15 cellular contexts compared by ENCODE assay signal in genomic region chr1:245645894-245646293, GRCh38.
DNase-seq lines count a peak whose midpoint lies in the region; ATAC-seq and TF ChIP-seq lines count a peak whose summit lies in the region.
"Had no signal": no experiment of that assay in that cellular context is flagged by ENCODE, and none has a peak within 500 bp of the region (broad histone marks: within the 10 kb centered on the region; RNA-seq: fewer than 3 reads in every experiment).

No MANE protein-coding gene starts in this region.

- TF ChIP-seq CTCF in type B pancreatic cell (conservative IDR thresholded peaks at IDR 0.05): no peak
- no peak for TF ChIP-seq CTCF in progenitor cell of endocrine pancreas (IDR thresholded peaks at IDR 0.05; ENCODE audit: unreplicated experiment)

- POLR2A ChIA-PET in activated CD4-positive, alpha-beta T cell treated with anti-CD3 and anti-CD28 coated beads for 36 hours (lab: Charles Lee): no interaction called here

- CTCF ChIA-PET in activated CD4-positive, alpha-beta T cell treated with anti-CD3 and anti-CD28 coated beads for 36 hours (lab: Charles Lee): interaction anchor here (0.6 to 1.0 kb wide), 2 partner anchors 9 to 396 kb away, joined by 3 read pairs; no protein-coding TSS in a partner anchor

- H3K27me3 Mint-ChIP-seq in activated CD4-positive, alpha-beta T cell treated with anti-CD3 and anti-CD28 coated beads for 36 hours: peaks cover 19% of the 10 kb centered on the region
- H3K27me3 Mint-ChIP-seq in type B pancreatic cell: peaks cover 4% of the 10 kb centered on the region
- H3K27me3 Mint-ChIP-seq in effector memory CD8-positive, alpha-beta T cell: peaks cover 25 to 29% of the 10 kb centered on the region in 2 donors
- peaks cover 17% of the 10 kb centered on the region for H3K27me3 Mint-ChIP-seq in progenitor cell of endocrine pancreas

- peak; percentile 33 for ATAC-seq in activated CD4-positive, alpha-beta T cell treated with anti-CD3 and anti-CD28 coated beads for 36 hours
- peak; percentile 63 for ATAC-seq in GM21619 (IDR thresholded peaks at IDR 0.05; ENCODE audit: unreplicated experiment)
- peak; percentile 49 for ATAC-seq in HG03342 (IDR thresholded peaks at IDR 0.05; ENCODE audit: unreplicated experiment)
- ATAC-seq in effector memory CD8-positive, alpha-beta T cell (replicated peaks): no peak
- ATAC-seq: left cardiac atrium had no signal

- H3K27ac Mint-ChIP-seq in activated CD4-positive, alpha-beta T cell treated with anti-CD3 and anti-CD28 coated beads for 36 hours: no peak overlapping the region
- peak overlapping the region; percentile 7 for H3K27ac Mint-ChIP-seq in type B pancreatic cell
- H3K27ac Mint-ChIP-seq in effector memory CD8-positive, alpha-beta T cell: no peak overlapping the region
- H3K27ac Mint-ChIP-seq in progenitor cell of endocrine pancreas: no peak overlapping the region
- H3K27ac Mint-ChIP-seq: nephron progenitor cell; T-helper 1 cell treated with Interleukin-12 subunit alpha and Interleukin-12 subunit beta and Interleukin-4 antibody, amounts not matched to agents 30 μg/mL and 1 μg/mL, for 36 hours had no signal

- peak; percentile 10 for DNase-seq in activated CD4-positive, alpha-beta T cell treated with anti-CD3 and anti-CD28 coated beads for 36 hours
- DNase-seq in activated CD4-positive, alpha-beta T cell treated with anti-CD3 and anti-CD28 coated beads for 48 hours: no peak
- DNase-seq in type B pancreatic cell (ENCODE audit: extremely low spot score, unreplicated experiment) (no peak), DMS 273 (lab: John Stamatoyannopoulos, UW; ENCODE audit: unreplicated experiment) (no peak), progenitor cell of endocrine pancreas (ENCODE audit: low spot score, unreplicated experiment) (no peak)
- no peak for DNase-seq in effector memory CD8-positive, alpha-beta T cell
- DNase-seq: amygdala; left cardiac atrium; NCI-H1694; nephron progenitor cell; NK-92 treated with Interleukin-12 subunit alpha and Interleukin-12 subunit beta, amount 100 ng/mL, for 24 hours; small intestine had no signal

- no peak overlapping the region for H3K4me3 Mint-ChIP-seq in activated CD4-positive, alpha-beta T cell treated with anti-CD3 and anti-CD28 coated beads for 36 hours
- H3K4me3 Mint-ChIP-seq in type B pancreatic cell (no peak overlapping the region), progenitor cell of endocrine pancreas (ENCODE audit: low read depth) (no peak overlapping the region)
- no peak overlapping the region for H3K4me3 Mint-ChIP-seq in effector memory CD8-positive, alpha-beta T cell
- H3K4me3 Mint-ChIP-seq: nephron progenitor cell; T-helper 1 cell treated with Interleukin-12 subunit alpha and Interleukin-12 subunit beta and Interleukin-4 antibody, amounts not matched to agents 30 μg/mL and 1 μg/mL, for 36 hours had no signal

- intact Hi-C loops in activated CD4-positive, alpha-beta T cell treated with anti-CD3 and anti-CD28 coated beads for 36 hours (cut with DNase I, micrococcal nuclease): no loop called here

- H3K36me3 Mint-ChIP-seq in activated CD4-positive, alpha-beta T cell treated with anti-CD3 and anti-CD28 coated beads for 36 hours (ENCODE audit: low read depth): peaks cover 4% of the 10 kb centered on the region
- peaks cover 23% of the 10 kb centered on the region for H3K36me3 Mint-ChIP-seq in type B pancreatic cell
- H3K36me3 Mint-ChIP-seq in effector memory CD8-positive, alpha-beta T cell (ENCODE audit: insufficient read depth): no peaks in the 10 kb centered on the region
- peaks cover 1% of the 10 kb centered on the region for H3K36me3 Mint-ChIP-seq in progenitor cell of endocrine pancreas (ENCODE audit: insufficient read depth)

- peaks cover 17% of the 10 kb centered on the region for H3K9me3 Mint-ChIP-seq in activated CD4-positive, alpha-beta T cell treated with anti-CD3 and anti-CD28 coated beads for 36 hours (ENCODE audit: low read depth)
- H3K9me3 Mint-ChIP-seq in type B pancreatic cell: peaks cover 6% of the 10 kb centered on the region
- H3K9me3 Mint-ChIP-seq in effector memory CD8-positive, alpha-beta T cell: peaks cover 11 to 13% of the 10 kb centered on the region in 2 donors
- H3K9me3 Mint-ChIP-seq in progenitor cell of endocrine pancreas (ENCODE audit: low read depth): peaks cover 26% of the 10 kb centered on the region

- peaks cover 17% of the 10 kb centered on the region for H3K4me1 Mint-ChIP-seq in activated CD4-positive, alpha-beta T cell treated with anti-CD3 and anti-CD28 coated beads for 36 hours
- peaks cover 30% of the 10 kb centered on the region for H3K4me1 Mint-ChIP-seq in type B pancreatic cell (ENCODE audit: unreplicated experiment)
- H3K4me1 Mint-ChIP-seq in effector memory CD8-positive, alpha-beta T cell (ENCODE audit: low read depth in 2 of 2): no peaks in the 10 kb centered on the region
- H3K4me1 Mint-ChIP-seq in progenitor cell of endocrine pancreas (ENCODE audit: low read depth): peaks cover 22% of the 10 kb centered on the region
